1 cellular context compared by ENCODE assay signal in the genomic region with DNA sequence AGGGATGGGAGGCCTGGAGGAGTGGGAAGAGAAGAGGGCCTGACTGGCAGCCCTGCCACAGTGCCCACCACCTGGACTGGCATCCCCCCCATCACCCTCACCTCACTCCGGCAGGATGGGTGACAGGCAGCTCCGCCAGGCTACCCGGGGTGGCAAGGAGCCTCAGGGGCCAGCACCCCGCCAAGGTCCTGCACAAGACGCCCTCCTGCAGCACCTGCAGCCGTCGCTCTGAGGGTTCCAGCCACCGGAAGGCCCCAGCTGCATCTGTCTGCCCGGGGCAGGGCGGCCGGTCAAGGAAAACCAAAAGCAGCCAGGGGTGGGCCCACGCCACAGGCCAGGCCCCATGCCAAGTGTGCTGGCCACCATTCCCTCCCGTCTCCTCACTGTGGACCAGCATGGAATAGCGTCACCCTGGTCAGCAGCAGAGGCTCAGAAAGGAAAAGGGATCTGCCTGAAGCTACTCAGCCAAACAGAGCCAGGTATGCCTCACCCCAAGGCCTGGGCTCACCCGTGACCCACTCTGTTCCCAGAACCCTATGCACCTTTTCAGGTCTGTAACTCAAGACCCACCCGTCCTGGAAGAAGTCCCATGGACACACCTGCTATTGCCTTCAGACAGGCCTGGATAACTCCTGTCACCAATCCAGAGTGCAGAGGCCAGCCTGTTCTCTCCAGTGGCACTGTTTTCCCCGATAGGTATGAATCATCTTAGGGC.
TF ChIP-seq lines count a peak whose summit lies in the region.

No MANE protein-coding gene starts in this region.

TF ChIP-seq in GM12891, 5 proteins besides CTCF, POLR2A, EP300 and RAD21:
- TF ChIP-seq POU2F2 (IDR thresholded peaks at IDR 0.05; ENCODE audit: low read depth, low read length), result no peak
- TF ChIP-seq PAX5 (IDR thresholded peaks at IDR 0.05; ENCODE audit: insufficient read depth, low read length, severe bottlenecking), result no peak
- peak; percentile 69 for TF ChIP-seq POLR2AphosphoS5 (IDR thresholded peaks at IDR 0.05; ENCODE audit: low read depth, low read length)
